In genomic region chr2:238865015-238865719, GRCh38 we compare ENCODE assay signal across 14 cellular contexts. TPM values are rescaled to one million over a fixed set of nuclear protein-coding genes. Genes with fewer than 3 reads are reported as not detected.
DNase-seq lines count a peak whose midpoint lies in the region; ATAC-seq, FAIRE-seq and TF ChIP-seq lines count a peak whose summit lies in the region.
"Had no signal": no experiment of that assay in that cellular context is flagged by ENCODE, and none has a peak within 500 bp of the region (broad histone marks: within the 10 kb centered on the region; RNA-seq: fewer than 3 reads in every experiment).

No MANE protein-coding gene starts in this region.

- H3K9me3 ChIP-seq in astrocyte (ENCODE audit: insufficient read depth, low read depth, low read length) (no peaks in the 10 kb centered on the region), mesodermal cell (ENCODE audit: control insufficient read depth, low read length) (no peaks in the 10 kb centered on the region), tibial artery (no peaks in the 10 kb centered on the region)
- H3K9me3 ChIP-seq: pancreas had no signal

- peaks cover 3% of the 10 kb centered on the region for H3K36me3 Mint-ChIP-seq in astrocyte (ENCODE audit: low read depth, unreplicated experiment)
- H3K36me3 Mint-ChIP-seq: activated naive CD8-positive, alpha-beta T cell had no signal

- H3K4me2 ChIP-seq in astrocyte (ENCODE audit: low read length) = peak overlapping the region; percentile 81

- H3K36me3 ChIP-seq in astrocyte (ENCODE audit: insufficient read depth, low read length) = no peaks in the 10 kb centered on the region
- no peaks in the 10 kb centered on the region for H3K36me3 ChIP-seq in mesodermal cell (ENCODE audit: control insufficient read depth, insufficient read depth, low read length)
- no peaks in the 10 kb centered on the region for H3K36me3 ChIP-seq in tibial artery
- H3K36me3 ChIP-seq: pancreas had no signal

- H3K27me3 ChIP-seq in astrocyte (ENCODE audit: insufficient read depth, low read length) = no peaks in the 10 kb centered on the region
- no peaks in the 10 kb centered on the region for H3K27me3 ChIP-seq in tibial artery
- H3K27me3 ChIP-seq: pancreas had no signal

- peaks cover 29% of the 10 kb centered on the region for H3K4me1 Mint-ChIP-seq in astrocyte (ENCODE audit: low read depth, unreplicated experiment)

- no peak for FAIRE-seq in astrocyte (lab: Jason Lieb, UNC)
- FAIRE-seq: pancreas had no signal

- H3K4me3 ChIP-seq in astrocyte (ENCODE audit: insufficient read depth, low read depth, low read length) (no peak overlapping the region), mesodermal cell (ENCODE audit: extremely low read depth, insufficient read depth, low read length, poor library complexity, severe bottlenecking) (no peak overlapping the region), tibial artery (peak overlapping the region in 1 of 2 donors; percentile 26)
- H3K4me3 ChIP-seq: pancreas had no signal

- H2AFZ ChIP-seq in astrocyte (ENCODE audit: low read depth, low read length) = no peak overlapping the region

- no peak for ATAC-seq in HG02642 (IDR thresholded peaks at IDR 0.05; ENCODE audit: poor library complexity, unreplicated experiment)
- ATAC-seq in HG02763 (IDR thresholded peaks at IDR 0.05; ENCODE audit: unreplicated experiment) = no peak

- H3K27me3 Mint-ChIP-seq in astrocyte (ENCODE audit: low read depth, unreplicated experiment) = peaks cover 3% of the 10 kb centered on the region

- H3K27ac ChIP-seq in astrocyte (ENCODE audit: low read depth, low read length) (peak overlapping the region; percentile 89), mesodermal cell (ENCODE audit: low read depth, low read length, severe bottlenecking) (peak overlapping the region; percentile 86), tibial artery (peak overlapping the region; percentile 86)
- H3K27ac ChIP-seq: 22Rv1 had no signal

- H4K20me1 ChIP-seq in astrocyte (ENCODE audit: insufficient read depth, low read length) = no peaks in the 10 kb centered on the region

- H3K9me3 Mint-ChIP-seq in astrocyte (ENCODE audit: unreplicated experiment) = no peaks in the 10 kb centered on the region

- H3K79me2 ChIP-seq in astrocyte (ENCODE audit: insufficient read depth, low read length) = peaks cover 55% of the 10 kb centered on the region

- WGBS in mesodermal cell (ENCODE audit: insufficient coverage in 2 of 2), 2 experiments = 86 to 89% methylated on average over 16 to 17 of the region's 17 CpGs

- DNase-seq in DMS 273 (lab: John Stamatoyannopoulos, UW; ENCODE audit: unreplicated experiment) (peak; percentile 59), DMS 273 treated with DMSO at 0.1 percent for 48 hours (lab: John Stamatoyannopoulos, UW) (no peak), astrocyte (ENCODE audit: low read depth) (no peak), tibial artery (no peak), amygdala (lab: John Stamatoyannopoulos, UW) (no peak)
- DNase-seq: NCI-H2107 had no signal

- peak overlapping the region; percentile 58 for H3K27ac Mint-ChIP-seq in astrocyte (ENCODE audit: unreplicated experiment)
- H3K27ac Mint-ChIP-seq: activated naive CD8-positive, alpha-beta T cell had no signal

- H3K9ac ChIP-seq in astrocyte (ENCODE audit: low read length) = peak overlapping the region; percentile 76

- peak overlapping the region; percentile 34 for H3K4me3 Mint-ChIP-seq in astrocyte (ENCODE audit: unreplicated experiment)
- H3K4me3 Mint-ChIP-seq: activated naive CD8-positive, alpha-beta T cell had no signal

- intact Hi-C loops in tibial artery (cut with DNase I; ENCODE audit: low total_unique reads) = no loop called here

- TF ChIP-seq CTCF in astrocyte (IDR thresholded peaks at IDR 0.05; ENCODE audit: insufficient read depth, low read depth, low read length) (no peak), tibial artery (IDR thresholded peaks at IDR 0.05) (no peak)

- peaks cover 50% of the 10 kb centered on the region for H3K4me1 ChIP-seq in astrocyte (ENCODE audit: insufficient read depth, low read length)
- H3K4me1 ChIP-seq in mesodermal cell (ENCODE audit: control insufficient read depth, insufficient read depth, low read length, poor library complexity, severe bottlenecking) = peaks cover 32% of the 10 kb centered on the region
- peaks cover 0 to 67% (median 55%) of the 10 kb centered on the region in 4 donors for H3K4me1 ChIP-seq in tibial artery
- H3K4me1 ChIP-seq: pancreas had no signal

RNA-seq across cellular contexts. Expression of gene TWIST2, which starts 17.3 kb away (rescaled TPM):
- 2.5 and 3.2 TPM in 2 replicates for total RNA-seq in astrocyte
- polyA plus RNA-seq in mesodermal cell (2013, experiment 1 of 2) = 4.9 TPM
- 3.7 TPM for polyA plus RNA-seq in mesodermal cell (2013, experiment 2 of 2)
- total RNA-seq: dermis blood vessel endothelial cell, left lobe of liver had no signal
